Comparison of ENCODE assay signal across 40 cellular contexts in the genomic region with DNA sequence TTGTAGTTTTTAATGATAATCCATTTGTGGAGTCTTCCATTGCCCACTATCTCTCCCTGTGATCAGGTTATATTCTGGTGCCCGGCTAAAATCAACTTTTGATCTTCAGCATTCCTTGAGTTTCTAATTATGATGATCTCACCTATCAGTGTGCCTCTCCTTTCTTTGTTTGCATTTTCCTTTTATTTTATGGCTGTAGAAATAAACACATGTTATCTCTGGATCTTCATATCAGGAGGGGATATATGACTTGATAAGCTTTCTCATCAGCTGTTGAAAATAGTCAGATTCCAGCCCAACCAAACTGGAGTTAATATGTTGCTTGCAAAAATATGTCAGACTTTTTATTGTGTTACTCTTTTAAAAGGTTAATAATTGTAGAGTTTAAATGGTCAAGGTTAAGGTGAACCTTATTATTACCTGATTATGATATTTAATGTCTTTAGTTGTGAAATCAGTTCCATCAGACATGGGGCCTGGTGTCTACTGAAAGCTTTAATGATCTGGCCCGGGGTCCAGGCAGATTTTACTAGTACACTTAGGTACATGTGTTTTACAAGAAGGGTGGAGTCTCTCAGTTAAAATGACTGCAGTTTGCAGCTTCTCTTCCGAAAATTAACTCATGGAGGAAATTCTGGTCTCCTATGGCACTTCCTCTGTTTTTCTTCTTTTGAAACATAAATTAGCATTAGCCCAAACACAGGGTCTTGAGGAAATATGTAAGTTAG. TPM values are rescaled to one million over a fixed set of nuclear protein-coding genes. Genes with fewer than 3 reads are reported as not detected.
"Had no signal": no experiment of that assay in that cellular context is flagged by ENCODE, and none has a peak within 500 bp of the region (broad histone marks: within the 10 kb centered on the region; RNA-seq: fewer than 3 reads in every experiment).

No MANE protein-coding gene starts in this region.

- H3K9me3 Mint-ChIP-seq: activated CD4-positive, alpha-beta T cell treated with anti-CD3 and anti-CD28 coated beads, Interleukin-2, amount 10 ng/mL, durations not matched to agents 7 days and 5 days; activated naive CD8-positive, alpha-beta T cell treated with anti-CD3 and anti-CD28 coated beads, Interleukin-2, amount 50 U/mL, for 24 hours; activated T-cell treated with anti-CD3 and anti-CD28 coated beads, Interleukin-2, amount 50 U/mL, for 4 hours; activated T-cell treated with anti-CD3 and anti-CD28 coated beads, Interleukin-2, amount 50 U/mL, for 72 hours; T-helper 1 cell treated with Interleukin-12 subunit alpha and Interleukin-12 subunit beta and Interleukin-4 antibody, amounts not matched to agents 30 μg/mL and 1 μg/mL, for 36 hours; T-helper 2 cell treated with Interferon-gamma antibody and Interleukin-4, amounts not matched to agents 5 μg/mL and 100 μg/mL, for 36 hours had no signal

- H3K4me3 ChIP-seq: adrenal gland, body of pancreas, breast epithelium had no signal

- DNase-seq: activated CD4-positive, alpha-beta T cell treated with anti-CD3 and anti-CD28 coated beads for 1 hour; activated CD4-positive, alpha-beta T cell treated with anti-CD3 and anti-CD28 coated beads for 36 hours; activated CD4-positive, alpha-beta T cell treated with anti-CD3 and anti-CD28 coated beads for 48 hours; activated CD4-positive, alpha-beta T cell treated with anti-CD3 and anti-CD28 coated beads, Interleukin-2, amount 10 ng/mL, durations not matched to agents 7 days and 5 days; activated CD4-positive, alpha-beta T cell treated with anti-CD3 and anti-CD28 coated beads, Interleukin-2, amount 50 U/mL, for 48 hours; activated CD4-positive, CD25-positive, alpha-beta regulatory T cell; activated CD8-positive, alpha-beta memory T cell treated with anti-CD3 and anti-CD28 coated beads, Interleukin-2, amount 50 U/mL, for 4 hours; activated CD8-positive, alpha-beta T cell treated with anti-CD3 and anti-CD28 coated beads for 36 hours; activated effector memory CD4-positive, alpha-beta T cell treated with Interleukin-2 at 50 U/mL for 16 hours; activated gamma-delta T cell; activated naive CD4-positive, alpha-beta T cell treated with anti-CD3 and anti-CD28 coated beads, Interleukin-2, amount 10 ng/mL, durations not matched to agents 7 days and 5 days; activated naive CD4-positive, alpha-beta T cell treated with Interleukin-2 at 50 U/mL for 16 hours; activated naive CD8-positive, alpha-beta T cell treated with anti-CD3 and anti-CD28 coated beads, Interleukin-2, amount 10 ng/mL, durations not matched to agents 7 days and 5 days; activated naive CD8-positive, alpha-beta T cell treated with anti-CD3 and anti-CD28 coated beads, Interleukin-2, amount 50 U/mL, for 24 hours; activated T-cell treated with anti-CD3 and anti-CD28 coated beads for 4 hours; activated T-cell treated with anti-CD3 and anti-CD28 coated beads, Interleukin-2, amount 50 U/mL, for 1 hour; activated T-cell treated with anti-CD3 and anti-CD28 coated beads, Interleukin-2, amount 50 U/mL, for 4 hours; activated T-cell treated with anti-CD3 and anti-CD28 coated beads, Interleukin-2, amount 50 U/mL, for 72 hours; adrenal gland; amniotic stem cell; aorta; body of pancreas; brain microvascular endothelial cell; central memory CD4-positive, alpha-beta T cell; T-helper 1 cell; T-helper 2 cell; T-helper 9 cell; WERI-Rb-1 had no signal

- ATAC-seq: activated CD4-positive, alpha-beta T cell treated with anti-CD3 and anti-CD28 coated beads for 36 hours; activated CD4-positive, CD25-positive, alpha-beta regulatory T cell treated with anti-CD3 and anti-CD28 coated beads, Interleukin-2, amount 50 U/mL, for 24 hours; activated CD8-positive, alpha-beta T cell treated with anti-CD3 and anti-CD28 coated beads for 36 hours; activated naive CD8-positive, alpha-beta T cell treated with anti-CD3 and anti-CD28 coated beads, Interleukin-2, amount 50 U/mL, for 24 hours; activated T-cell treated with anti-CD3 and anti-CD28 coated beads, Interleukin-2, amount 50 U/mL, for 4 hours; activated T-cell treated with anti-CD3 and anti-CD28 coated beads, Interleukin-2, amount 50 U/mL, for 72 hours; body of pancreas; WTC11 had no signal

- H3K4me1 Mint-ChIP-seq: activated CD4-positive, alpha-beta T cell treated with anti-CD3 and anti-CD28 coated beads for 36 hours; activated CD4-positive, alpha-beta T cell treated with anti-CD3 and anti-CD28 coated beads, Interleukin-2, amount 10 ng/mL, durations not matched to agents 7 days and 5 days; activated naive CD4-positive, alpha-beta T cell treated with anti-CD3 and anti-CD28 coated beads, Interleukin-2, amount 10 ng/mL, durations not matched to agents 7 days and 5 days; activated naive CD4-positive, alpha-beta T cell treated with anti-CD3 and anti-CD28 coated beads, Interleukin-2, amount 50 U/mL, for 24 hours; activated naive CD8-positive, alpha-beta T cell treated with anti-CD3 and anti-CD28 coated beads, Interleukin-2, amount 10 ng/mL, durations not matched to agents 7 days and 5 days; activated naive CD8-positive, alpha-beta T cell treated with anti-CD3 and anti-CD28 coated beads, Interleukin-2, amount 50 U/mL, for 24 hours; WTC11 had no signal

- H3K27me3 ChIP-seq: adrenal gland, body of pancreas, brain microvascular endothelial cell, breast epithelium had no signal

- H3K4me1 ChIP-seq: adrenal gland, body of pancreas, breast epithelium had no signal

- H3K27me3 Mint-ChIP-seq: activated CD4-positive, alpha-beta T cell treated with anti-CD3 and anti-CD28 coated beads, Interleukin-2, amount 10 ng/mL, durations not matched to agents 7 days and 5 days; activated CD8-positive, alpha-beta T cell treated with anti-CD3 and anti-CD28 coated beads for 36 hours; activated naive CD4-positive, alpha-beta T cell treated with anti-CD3 and anti-CD28 coated beads, Interleukin-2, amount 10 ng/mL, durations not matched to agents 7 days and 5 days; activated naive CD8-positive, alpha-beta T cell treated with anti-CD3 and anti-CD28 coated beads, Interleukin-2, amount 10 ng/mL, durations not matched to agents 7 days and 5 days; activated naive CD8-positive, alpha-beta T cell treated with anti-CD3 and anti-CD28 coated beads, Interleukin-2, amount 50 U/mL, for 24 hours had no signal

- H3K36me3 Mint-ChIP-seq: activated naive CD4-positive, alpha-beta T cell treated with anti-CD3 and anti-CD28 coated beads, Interleukin-2, amount 10 ng/mL, durations not matched to agents 7 days and 5 days; activated naive CD4-positive, alpha-beta T cell treated with anti-CD3 and anti-CD28 coated beads, Interleukin-2, amount 50 U/mL, for 24 hours; activated naive CD8-positive, alpha-beta T cell; activated naive CD8-positive, alpha-beta T cell treated with anti-CD3 and anti-CD28 coated beads, Interleukin-2, amount 10 ng/mL, durations not matched to agents 7 days and 5 days; WTC11 had no signal

- H3K27ac Mint-ChIP-seq: activated CD4-positive, alpha-beta T cell treated with anti-CD3 and anti-CD28 coated beads for 36 hours; activated CD4-positive, alpha-beta T cell treated with anti-CD3 and anti-CD28 coated beads, Interleukin-2, amount 10 ng/mL, durations not matched to agents 7 days and 5 days; activated CD8-positive, alpha-beta T cell treated with anti-CD3 and anti-CD28 coated beads for 36 hours; activated naive CD4-positive, alpha-beta T cell treated with anti-CD3 and anti-CD28 coated beads, Interleukin-2, amount 10 ng/mL, durations not matched to agents 7 days and 5 days; activated naive CD4-positive, alpha-beta T cell treated with anti-CD3 and anti-CD28 coated beads, Interleukin-2, amount 50 U/mL, for 24 hours; activated naive CD8-positive, alpha-beta T cell; activated naive CD8-positive, alpha-beta T cell treated with anti-CD3 and anti-CD28 coated beads, Interleukin-2, amount 10 ng/mL, durations not matched to agents 7 days and 5 days; activated naive CD8-positive, alpha-beta T cell treated with anti-CD3 and anti-CD28 coated beads, Interleukin-2, amount 50 U/mL, for 24 hours; activated T-cell treated with anti-CD3 and anti-CD28 coated beads, Interleukin-2, amount 50 U/mL, for 72 hours; activated T-helper 2 cell treated with anti-CD3 and anti-CD28 coated beads, Interferon-gamma antibody, Interleukin-2, Interleukin-4, amounts not matched to agents 10 μg/mL and 5 μg/mL and 100 μg/mL, durations not matched to agents 14 hours and 24 hours and 36 hours; T-helper 1 cell treated with Interleukin-12 subunit alpha and Interleukin-12 subunit beta and Interleukin-4 antibody, amounts not matched to agents 30 μg/mL and 1 μg/mL, for 36 hours; T-helper 2 cell treated with Interferon-gamma antibody and Interleukin-4, amounts not matched to agents 5 μg/mL and 100 μg/mL, for 36 hours; WTC11 had no signal

- H3K27ac ChIP-seq: adrenal gland, body of pancreas, brain microvascular endothelial cell, breast epithelium, WERI-Rb-1 had no signal

- H3K36me3 ChIP-seq: adrenal gland, brain microvascular endothelial cell, breast epithelium, WERI-Rb-1 had no signal

- H3K9me3 ChIP-seq: adrenal gland, body of pancreas, breast epithelium had no signal

- H3K4me3 Mint-ChIP-seq: activated CD4-positive, alpha-beta T cell treated with anti-CD3 and anti-CD28 coated beads for 36 hours; activated CD4-positive, alpha-beta T cell treated with anti-CD3 and anti-CD28 coated beads, Interleukin-2, amount 10 ng/mL, durations not matched to agents 7 days and 5 days; activated CD8-positive, alpha-beta T cell treated with anti-CD3 and anti-CD28 coated beads for 36 hours; activated naive CD4-positive, alpha-beta T cell treated with anti-CD3 and anti-CD28 coated beads, Interleukin-2, amount 10 ng/mL, durations not matched to agents 7 days and 5 days; activated naive CD4-positive, alpha-beta T cell treated with anti-CD3 and anti-CD28 coated beads, Interleukin-2, amount 50 U/mL, for 24 hours; activated naive CD8-positive, alpha-beta T cell; activated naive CD8-positive, alpha-beta T cell treated with anti-CD3 and anti-CD28 coated beads, Interleukin-2, amount 10 ng/mL, durations not matched to agents 7 days and 5 days; activated naive CD8-positive, alpha-beta T cell treated with anti-CD3 and anti-CD28 coated beads, Interleukin-2, amount 50 U/mL, for 24 hours; activated T-cell treated with anti-CD3 and anti-CD28 coated beads, Interleukin-2, amount 50 U/mL, for 4 hours; activated T-cell treated with anti-CD3 and anti-CD28 coated beads, Interleukin-2, amount 50 U/mL, for 72 hours; T-helper 1 cell treated with Interleukin-12 subunit alpha and Interleukin-12 subunit beta and Interleukin-4 antibody, amounts not matched to agents 30 μg/mL and 1 μg/mL, for 36 hours; T-helper 2 cell treated with Interferon-gamma antibody and Interleukin-4, amounts not matched to agents 5 μg/mL and 100 μg/mL, for 36 hours; WTC11 had no signal

RNA-seq across cellular contexts. Expression of a gene that starts 12.8 kb away (rescaled TPM):
- total RNA-seq: activated CD4-positive, alpha-beta T cell treated with anti-CD3 and anti-CD28 coated beads for 36 hours; activated CD4-positive, alpha-beta T cell treated with anti-CD3 and anti-CD28 coated beads, Interleukin-2, amount 10 ng/mL, durations not matched to agents 7 days and 5 days; activated CD8-positive, alpha-beta memory T cell treated with anti-CD3 and anti-CD28 coated beads for 36 hours; activated CD8-positive, alpha-beta T cell treated with anti-CD3 and anti-CD28 coated beads for 36 hours; activated naive CD8-positive, alpha-beta T cell treated with anti-CD3 and anti-CD28 coated beads, Interleukin-2, amount 10 ng/mL, durations not matched to agents 7 days and 5 days; activated T-cell treated with anti-CD3 and anti-CD28 coated beads, Interleukin-2, amount 50 U/mL, for 4 hours; activated T-cell treated with anti-CD3 and anti-CD28 coated beads, Interleukin-2, amount 50 U/mL, for 72 hours; activated T-helper 2 cell treated with anti-CD3 and anti-CD28 coated beads, Interferon-gamma antibody, Interleukin-2, Interleukin-4, amounts not matched to agents 10 μg/mL and 5 μg/mL and 100 μg/mL, durations not matched to agents 14 hours and 24 hours and 36 hours; adrenal gland; aorta; astrocyte; body of pancreas; breast epithelium; cardiac septum; cerebellum; WTC11 had no signal
- polyA plus RNA-seq: adrenal gland, aorta had no signal

RNA-seq across cellular contexts. Expression of a gene that starts 19.3 kb away (rescaled TPM):
- total RNA-seq: activated CD4-positive, alpha-beta T cell treated with anti-CD3 and anti-CD28 coated beads for 36 hours; activated CD4-positive, alpha-beta T cell treated with anti-CD3 and anti-CD28 coated beads, Interleukin-2, amount 10 ng/mL, durations not matched to agents 7 days and 5 days; activated CD8-positive, alpha-beta memory T cell treated with anti-CD3 and anti-CD28 coated beads for 36 hours; activated CD8-positive, alpha-beta T cell treated with anti-CD3 and anti-CD28 coated beads for 36 hours; activated naive CD8-positive, alpha-beta T cell treated with anti-CD3 and anti-CD28 coated beads, Interleukin-2, amount 10 ng/mL, durations not matched to agents 7 days and 5 days; activated T-cell treated with anti-CD3 and anti-CD28 coated beads, Interleukin-2, amount 50 U/mL, for 4 hours; activated T-cell treated with anti-CD3 and anti-CD28 coated beads, Interleukin-2, amount 50 U/mL, for 72 hours; activated T-helper 2 cell treated with anti-CD3 and anti-CD28 coated beads, Interferon-gamma antibody, Interleukin-2, Interleukin-4, amounts not matched to agents 10 μg/mL and 5 μg/mL and 100 μg/mL, durations not matched to agents 14 hours and 24 hours and 36 hours; adrenal gland; aorta; astrocyte; body of pancreas; breast epithelium; cardiac septum; cerebellum; WTC11 had no signal
- polyA plus RNA-seq: adrenal gland, aorta had no signal

RNA-seq across cellular contexts. Expression of a gene that starts 50.1 kb away (rescaled TPM):
- total RNA-seq: activated CD4-positive, alpha-beta T cell treated with anti-CD3 and anti-CD28 coated beads for 36 hours; activated CD4-positive, alpha-beta T cell treated with anti-CD3 and anti-CD28 coated beads, Interleukin-2, amount 10 ng/mL, durations not matched to agents 7 days and 5 days; activated CD8-positive, alpha-beta memory T cell treated with anti-CD3 and anti-CD28 coated beads for 36 hours; activated CD8-positive, alpha-beta T cell treated with anti-CD3 and anti-CD28 coated beads for 36 hours; activated naive CD8-positive, alpha-beta T cell treated with anti-CD3 and anti-CD28 coated beads, Interleukin-2, amount 10 ng/mL, durations not matched to agents 7 days and 5 days; activated T-cell treated with anti-CD3 and anti-CD28 coated beads, Interleukin-2, amount 50 U/mL, for 4 hours; activated T-cell treated with anti-CD3 and anti-CD28 coated beads, Interleukin-2, amount 50 U/mL, for 72 hours; activated T-helper 2 cell treated with anti-CD3 and anti-CD28 coated beads, Interferon-gamma antibody, Interleukin-2, Interleukin-4, amounts not matched to agents 10 μg/mL and 5 μg/mL and 100 μg/mL, durations not matched to agents 14 hours and 24 hours and 36 hours; adrenal gland; aorta; astrocyte; body of pancreas; breast epithelium; cardiac septum; cerebellum; WTC11 had no signal
- polyA plus RNA-seq: adrenal gland, aorta had no signal

RNA-seq across cellular contexts. Expression of a gene that starts 54.1 kb away (rescaled TPM):
- total RNA-seq: activated CD4-positive, alpha-beta T cell treated with anti-CD3 and anti-CD28 coated beads for 36 hours; activated CD4-positive, alpha-beta T cell treated with anti-CD3 and anti-CD28 coated beads, Interleukin-2, amount 10 ng/mL, durations not matched to agents 7 days and 5 days; activated CD8-positive, alpha-beta memory T cell treated with anti-CD3 and anti-CD28 coated beads for 36 hours; activated CD8-positive, alpha-beta T cell treated with anti-CD3 and anti-CD28 coated beads for 36 hours; activated naive CD8-positive, alpha-beta T cell treated with anti-CD3 and anti-CD28 coated beads, Interleukin-2, amount 10 ng/mL, durations not matched to agents 7 days and 5 days; activated T-cell treated with anti-CD3 and anti-CD28 coated beads, Interleukin-2, amount 50 U/mL, for 4 hours; activated T-cell treated with anti-CD3 and anti-CD28 coated beads, Interleukin-2, amount 50 U/mL, for 72 hours; activated T-helper 2 cell treated with anti-CD3 and anti-CD28 coated beads, Interferon-gamma antibody, Interleukin-2, Interleukin-4, amounts not matched to agents 10 μg/mL and 5 μg/mL and 100 μg/mL, durations not matched to agents 14 hours and 24 hours and 36 hours; aorta; astrocyte; cardiac septum; cerebellum; WTC11 had no signal
- polyA plus RNA-seq: adrenal gland had no signal
